ENCODE assay signal across 23 cellular contexts in genomic region chr11:88415495-88415894, GRCh38.
DNase-seq lines count a peak whose midpoint lies in the region; ATAC-seq and TF ChIP-seq lines count a peak whose summit lies in the region.
"Had no signal": no experiment of that assay in that cellular context is flagged by ENCODE, and none has a peak within 500 bp of the region (broad histone marks: within the 10 kb centered on the region; RNA-seq: fewer than 3 reads in every experiment).

No MANE protein-coding gene starts in this region.

- TF ChIP-seq CTCF in right atrium auricular region (IDR thresholded peaks at IDR 0.05): no peak
- no peak for TF ChIP-seq CTCF in upper lobe of right lung (IDR thresholded peaks at IDR 0.05)

- H3K9me3 ChIP-seq in KOPT-K1 (ENCODE audit: insufficient read depth, low read length, poor library complexity, severe bottlenecking): no peaks in the 10 kb centered on the region
- no peaks in the 10 kb centered on the region for H3K9me3 ChIP-seq in right atrium auricular region
- no peaks in the 10 kb centered on the region for H3K9me3 ChIP-seq in upper lobe of right lung
- H3K9me3 ChIP-seq: adrenal gland, Caco-2, pancreas, Peyer's patch, transverse colon had no signal

- H3K4me3 ChIP-seq in right atrium auricular region: no peak overlapping the region
- no peak overlapping the region for H3K4me3 ChIP-seq in upper lobe of right lung
- H3K4me3 ChIP-seq: adrenal gland, GM23338, pancreas, Peyer's patch, transverse colon had no signal

- ATAC-seq in stimulated activated naive CD8-positive, alpha-beta T cell treated with anti-CD3 and anti-CD28 coated beads, Interleukin-15, Interleukin-2, amounts not matched to agents 100 U/mL and 50 U/mL, for 24 hours: no peak
- no peak for ATAC-seq in upper lobe of right lung
- ATAC-seq: GM23338, pancreas, sciatic nerve had no signal

- H3K27me3 ChIP-seq in right atrium auricular region (no peaks in the 10 kb centered on the region), upper lobe of right lung (no peaks in the 10 kb centered on the region)
- H3K27me3 ChIP-seq: adrenal gland, pancreas, Peyer's patch, transverse colon had no signal

- DNase-seq in stimulated activated naive CD8-positive, alpha-beta T cell treated with anti-CD3 and anti-CD28 coated beads, Interleukin-15, Interleukin-2, amounts not matched to agents 100 U/mL and 50 U/mL, for 24 hours: no peak
- DNase-seq in activated T-helper 1 cell treated with anti-CD3 and anti-CD28 coated beads, Interleukin-12 subunit alpha, Interleukin-12 subunit beta, Interleukin-2, Interleukin-4 antibody, amounts not matched to agents 30 ng/mL and 10 ng/mL and 1 ng/mL, durations not matched to agents 14 hours and 24 hours and 36 hours (ENCODE audit: low spot score): no peak
- no peak for DNase-seq in NCI-H510A treated with DMSO at 0.1 percent for 48 hours (lab: John Stamatoyannopoulos, UW)
- no peak for DNase-seq in right atrium auricular region (ENCODE audit: low spot score)
- no peak for DNase-seq in upper lobe of right lung
- DNase-seq in occipital lobe (lab: John Stamatoyannopoulos, UW): no peak
- DNase-seq: activated B cell treated with CpG ODN at 0.5 μM for 24 hours, adrenal gland, Caco-2, foreskin fibroblast, hypothalamus, kidney, NCI-H2171 treated with DMSO at 0.1 percent for 48 hours, NCI-H82, pancreas, Peyer's patch, T-helper 9 cell, transverse colon had no signal

- no peaks in the 10 kb centered on the region for H3K9me3 Mint-ChIP-seq in stimulated activated naive CD8-positive, alpha-beta T cell treated with anti-CD3 and anti-CD28 coated beads, Interleukin-15, Interleukin-2, amounts not matched to agents 100 ng/mL and 50 ng/mL, for 24 hours
- H3K9me3 Mint-ChIP-seq in activated T-helper 1 cell treated with anti-CD3 and anti-CD28 coated beads, Interleukin-12 subunit alpha, Interleukin-12 subunit beta, Interleukin-2, Interleukin-4 antibody, amounts not matched to agents 30 ng/mL and 10 ng/mL and 1 ng/mL, durations not matched to agents 14 hours and 24 hours and 36 hours: peaks cover 4% of the 10 kb centered on the region
- H3K9me3 Mint-ChIP-seq: activated B cell treated with CpG ODN at 0.5 μM for 24 hours, GM23338, memory B cell had no signal

- peaks cover 36% of the 10 kb centered on the region for H3K4me1 Mint-ChIP-seq in stimulated activated naive CD8-positive, alpha-beta T cell treated with anti-CD3 and anti-CD28 coated beads, Interleukin-15, Interleukin-2, amounts not matched to agents 100 ng/mL and 50 ng/mL, for 24 hours (ENCODE audit: low read depth)
- peaks cover 64% of the 10 kb centered on the region for H3K4me1 Mint-ChIP-seq in activated T-helper 1 cell treated with anti-CD3 and anti-CD28 coated beads, Interleukin-12 subunit alpha, Interleukin-12 subunit beta, Interleukin-2, Interleukin-4 antibody, amounts not matched to agents 30 ng/mL and 10 ng/mL and 1 ng/mL, durations not matched to agents 14 hours and 24 hours and 36 hours (ENCODE audit: low read depth)

- peak overlapping the region; percentile 75 for H3K27ac Mint-ChIP-seq in stimulated activated naive CD8-positive, alpha-beta T cell treated with anti-CD3 and anti-CD28 coated beads, Interleukin-15, Interleukin-2, amounts not matched to agents 100 ng/mL and 50 ng/mL, for 24 hours
- peak overlapping the region; percentile 18 for H3K27ac Mint-ChIP-seq in activated T-helper 1 cell treated with anti-CD3 and anti-CD28 coated beads, Interleukin-12 subunit alpha, Interleukin-12 subunit beta, Interleukin-2, Interleukin-4 antibody, amounts not matched to agents 30 ng/mL and 10 ng/mL and 1 ng/mL, durations not matched to agents 14 hours and 24 hours and 36 hours
- H3K27ac Mint-ChIP-seq: activated B cell treated with CpG ODN at 0.5 μM for 24 hours, GM23338, memory B cell had no signal

- H3K27me3 Mint-ChIP-seq in stimulated activated naive CD8-positive, alpha-beta T cell treated with anti-CD3 and anti-CD28 coated beads, Interleukin-15, Interleukin-2, amounts not matched to agents 100 ng/mL and 50 ng/mL, for 24 hours: no peaks in the 10 kb centered on the region
- H3K27me3 Mint-ChIP-seq in activated T-helper 1 cell treated with anti-CD3 and anti-CD28 coated beads, Interleukin-12 subunit alpha, Interleukin-12 subunit beta, Interleukin-2, Interleukin-4 antibody, amounts not matched to agents 30 ng/mL and 10 ng/mL and 1 ng/mL, durations not matched to agents 14 hours and 24 hours and 36 hours (ENCODE audit: insufficient read depth): no peaks in the 10 kb centered on the region
- H3K27me3 Mint-ChIP-seq: activated B cell treated with CpG ODN at 0.5 μM for 24 hours, memory B cell had no signal

- peak overlapping the region; percentile 60 for H3K4me3 Mint-ChIP-seq in stimulated activated naive CD8-positive, alpha-beta T cell treated with anti-CD3 and anti-CD28 coated beads, Interleukin-15, Interleukin-2, amounts not matched to agents 100 ng/mL and 50 ng/mL, for 24 hours
- peak overlapping the region; percentile 12 for H3K4me3 Mint-ChIP-seq in activated T-helper 1 cell treated with anti-CD3 and anti-CD28 coated beads, Interleukin-12 subunit alpha, Interleukin-12 subunit beta, Interleukin-2, Interleukin-4 antibody, amounts not matched to agents 30 ng/mL and 10 ng/mL and 1 ng/mL, durations not matched to agents 14 hours and 24 hours and 36 hours
- H3K4me3 Mint-ChIP-seq: activated B cell treated with CpG ODN at 0.5 μM for 24 hours, GM23338, memory B cell had no signal

- intact Hi-C loops in activated T-helper 1 cell treated with anti-CD3 and anti-CD28 coated beads, Interleukin-12 subunit alpha, Interleukin-12 subunit beta, Interleukin-2, Interleukin-4 antibody, amounts not matched to agents 30 ng/mL and 10 ng/mL and 1 ng/mL, durations not matched to agents 14 hours and 24 hours and 36 hours (cut with micrococcal nuclease): loop anchor here (1.0 kb wide), 2 partner anchors 19 to 58 kb away; no protein-coding TSS in a partner anchor
- intact Hi-C loops in upper lobe of right lung (cut with DNase I): no loop called here

- peak overlapping the region; percentile 67 for H3K27ac ChIP-seq in KOPT-K1 (ENCODE audit: low read depth, low read length, poor library complexity, severe bottlenecking)
- H3K27ac ChIP-seq in right atrium auricular region: no peak overlapping the region
- no peak overlapping the region for H3K27ac ChIP-seq in upper lobe of right lung
- H3K27ac ChIP-seq: pancreas, Peyer's patch had no signal

- H3K36me3 ChIP-seq in KOPT-K1 (ENCODE audit: insufficient read depth, low read length) (no peaks in the 10 kb centered on the region), right atrium auricular region (no peaks in the 10 kb centered on the region), upper lobe of right lung (no peaks in the 10 kb centered on the region)
- H3K36me3 ChIP-seq: adrenal gland, pancreas, Peyer's patch, transverse colon had no signal

- no peaks in the 10 kb centered on the region for H3K36me3 Mint-ChIP-seq in stimulated activated naive CD8-positive, alpha-beta T cell treated with anti-CD3 and anti-CD28 coated beads, Interleukin-15, Interleukin-2, amounts not matched to agents 100 ng/mL and 50 ng/mL, for 24 hours (ENCODE audit: low read depth)
- peaks cover 8% of the 10 kb centered on the region for H3K36me3 Mint-ChIP-seq in activated T-helper 1 cell treated with anti-CD3 and anti-CD28 coated beads, Interleukin-12 subunit alpha, Interleukin-12 subunit beta, Interleukin-2, Interleukin-4 antibody, amounts not matched to agents 30 ng/mL and 10 ng/mL and 1 ng/mL, durations not matched to agents 14 hours and 24 hours and 36 hours (ENCODE audit: low read depth)
- H3K36me3 Mint-ChIP-seq: memory B cell had no signal

- H3K4me1 ChIP-seq in right atrium auricular region (peaks cover 0 to 11% of the 10 kb centered on the region in 2 donors), upper lobe of right lung (peaks cover 15% of the 10 kb centered on the region)
- H3K4me1 ChIP-seq: Caco-2 had no signal
